8 cellular contexts compared by ENCODE assay signal in genomic region chr3:50237754-50238548, GRCh38. TPM values are rescaled to one million over a fixed set of nuclear protein-coding genes. Genes with fewer than 3 reads are reported as not detected.
DNase-seq lines count a peak whose midpoint lies in the region; ATAC-seq, FAIRE-seq and TF ChIP-seq lines count a peak whose summit lies in the region.

No MANE protein-coding gene starts in this region.

- H3K9ac ChIP-seq in mammary epithelial cell (ENCODE audit: insufficient read depth, low read length) (peak overlapping the region; percentile 88), keratinocyte (ENCODE audit: control insufficient read depth, extremely low read depth, insufficient read depth, low read length) (peak overlapping the region; percentile 88)

- POLR2A ChIA-PET in WTC11 (lab: Charles Lee): interaction anchor here (0.6 to 1.1 kb wide), 2 partner anchors 9 to 30 kb away, joined by 5 read pairs; no protein-coding TSS in a partner anchor

- in situ Hi-C loops in Caki2 (cut with HindIII; ENCODE audit: low pct_unique_long_range_greater_than_20kb, low sequenced_read_pairs): no loop called here
- in situ Hi-C loops in mammary epithelial cell (cut with MboI; ENCODE audit: low sequenced_read_pairs in 2 of 2): no loop called here

- dilution Hi-C loops in mammary epithelial cell (cut with HindIII; ENCODE audit: low sequenced_read_pairs) (no loop called here), keratinocyte (cut with MboI; ENCODE audit: extremely low pct_ligation_motif_present, low sequenced_read_pairs) (no loop called here)

- H3K9me3 ChIP-seq in mammary epithelial cell (replicated peaks; ENCODE audit: insufficient read depth, low read length): no peaks in the 10 kb centered on the region
- no peaks in the 10 kb centered on the region for H3K9me3 ChIP-seq in keratinocyte (ENCODE audit: control insufficient read depth, low read depth, low read length)

- peaks cover 67% of the 10 kb centered on the region for H3K4me1 Mint-ChIP-seq in WTC11

- TF ChIP-seq CTCF in WTC11 (IDR thresholded peaks at IDR 0.05) (no peak), mammary epithelial cell (conservative IDR thresholded peaks at IDR 0.05 in 1 of 2, IDR thresholded peaks at IDR 0.05 in 1 of 2; ENCODE audit: extremely low read depth in 1 of 2, insufficient read depth in 1 of 2, low read depth in 1 of 2, low read length in 2 of 2) (no peak), keratinocyte (optimal IDR thresholded peaks at IDR 0.05 in 1 of 3, IDR thresholded peaks at IDR 0.05 in 1 of 3, conservative IDR thresholded peaks at IDR 0.05 in 1 of 3; ENCODE audit: extremely low read depth in 1 of 3, insufficient read depth in 2 of 3, low read length in 3 of 3) (peak in 1 of 3 experiments; percentile 6)

- H3K4me3 ChIP-seq in mammary epithelial cell (replicated peaks in 1 of 3; ENCODE audit: insufficient read depth in 1 of 3, low read depth in 2 of 3, low read length in 3 of 3) (peak overlapping the region; percentile 72 to 80 (median 79)), keratinocyte (ENCODE audit: control insufficient read depth in 2 of 3, extremely low read depth in 1 of 3, insufficient read depth in 2 of 3, low read depth in 1 of 3, low read length in 3 of 3) (peak overlapping the region; percentile 76 to 98 (median 97))

- no peaks in the 10 kb centered on the region for H3K9me3 Mint-ChIP-seq in WTC11

- intact Hi-C loops in mammary epithelial cell (cut with micrococcal nuclease): loop anchor here (1.0 kb wide), 1 partner anchor 8 kb away; no protein-coding TSS in a partner anchor

- ATAC-seq in GM21528 (IDR thresholded peaks at IDR 0.05; ENCODE audit: low FRiP score, unreplicated experiment) (peak; percentile 38), WTC11 (peak; percentile 1; the same call in 1 of the 2 replicates)

- peaks cover 3% of the 10 kb centered on the region for H3K9me1 ChIP-seq in keratinocyte (ENCODE audit: control insufficient read depth, extremely low read depth, insufficient read depth, low read length)

- BruUV-seq in mammary epithelial cell (replicated peaks; lab: Mats Ljungman, UMichigan): no TSS peak

- H3K27me3 Mint-ChIP-seq in WTC11 (ENCODE audit: low read depth): no peaks in the 10 kb centered on the region

- H3K4me2 ChIP-seq in mammary epithelial cell (ENCODE audit: insufficient read depth, low read depth, low read length) (peak overlapping the region; percentile 80), keratinocyte (ENCODE audit: control insufficient read depth, extremely low read depth, insufficient read depth, low read depth, low read length) (peak overlapping the region; percentile 98)

- 3% methylated on average over 20 of the region's 31 CpGs for WGBS in mammary epithelial cell (ENCODE audit: low coverage, missing lambda C conversion rate)

- H3K4me1 ChIP-seq in mammary epithelial cell (ENCODE audit: insufficient read depth, low read length) (peaks cover 36% of the 10 kb centered on the region), keratinocyte (ENCODE audit: control insufficient read depth, extremely low read depth, insufficient read depth, low read length) (peaks cover 39% of the 10 kb centered on the region)

- H4K20me1 ChIP-seq in mammary epithelial cell (ENCODE audit: insufficient read depth, low read length): no peaks in the 10 kb centered on the region
- peaks cover 14% of the 10 kb centered on the region for H4K20me1 ChIP-seq in keratinocyte (ENCODE audit: control insufficient read depth, extremely low read depth, insufficient read depth, low read length)

- H3K27me3 ChIP-seq in mammary epithelial cell (ENCODE audit: insufficient read depth, low read length): no peaks in the 10 kb centered on the region
- H3K27me3 ChIP-seq in keratinocyte (ENCODE audit: control insufficient read depth, extremely low read depth, insufficient read depth, low read length): no peaks in the 10 kb centered on the region

- H3K79me2 ChIP-seq in mammary epithelial cell (ENCODE audit: insufficient read depth, low read length) (peaks cover 69% of the 10 kb centered on the region), keratinocyte (ENCODE audit: control insufficient read depth, insufficient read depth, low read length) (peaks cover 68% of the 10 kb centered on the region)

- H2AFZ ChIP-seq in mammary epithelial cell (ENCODE audit: low read depth, low read length): peak overlapping the region; percentile 29
- peak overlapping the region; percentile 49 for H2AFZ ChIP-seq in keratinocyte (ENCODE audit: control insufficient read depth, low read length)

- H3K36me3 ChIP-seq in mammary epithelial cell (ENCODE audit: insufficient read depth, low read length): no peaks in the 10 kb centered on the region
- H3K36me3 ChIP-seq in keratinocyte (ENCODE audit: control insufficient read depth in 2 of 2, extremely low read depth in 1 of 2, insufficient read depth in 2 of 2, low read length in 2 of 2): peaks cover 11 to 12% of the 10 kb centered on the region in 2 experiments

- H3K36me3 Mint-ChIP-seq in WTC11: no peaks in the 10 kb centered on the region

- FAIRE-seq in keratinocyte (lab: Jason Lieb, UNC): peak; percentile 69

- peak overlapping the region; percentile 70 for H3K27ac ChIP-seq in mammary epithelial cell (ENCODE audit: insufficient read depth, low read depth, low read length)
- peak overlapping the region; percentile 76 for H3K27ac ChIP-seq in keratinocyte (ENCODE audit: control insufficient read depth, insufficient read depth, low read length)

- CTCF ChIA-PET in WTC11 (lab: Charles Lee): interaction anchor here (0.6 to 6.4 kb wide), 12 partner anchors 9 to 43 kb away, joined by 3 to 88 read pairs (median 4); no protein-coding TSS in a partner anchor
- CTCF ChIA-PET in mammary epithelial cell (lab: Charles Lee; ENCODE audit: low non-redundant PET): no interaction called here

- H3K27ac Mint-ChIP-seq in WTC11: peak overlapping the region; percentile 88

- peak overlapping the region; percentile 97 for H3K4me3 Mint-ChIP-seq in WTC11

- DNase-seq in Caki2 (ENCODE audit: low read depth): peak; percentile 81
- peak; percentile 29 for DNase-seq in NCI-H1105 (lab: John Stamatoyannopoulos, UW)
- peak; percentile 59 for DNase-seq in WTC11 (ENCODE audit: low spot score)
- peak; percentile 88 for DNase-seq in mammary epithelial cell
- no peak for DNase-seq in keratinocyte (ENCODE audit: low read depth, low spot score)
- DNase-seq in stimulated activated CD4-positive, alpha-beta T cell treated with anti-CD3 and anti-CD28 coated beads, Interleukin-15, amount 100 ng/mL, for 1 hour (ENCODE audit: low read depth in 1 of 2, low spot score in 1 of 2): peak; percentile 69 to 79
- DNase-seq in DMS53 (lab: John Stamatoyannopoulos, UW): no peak

RNA-seq across cellular contexts. Expression of gene GNAI2, which starts 1.9 kb away (rescaled TPM):
- total RNA-seq in Caki2 (2014; rRNA removed; shearing (Covaris generic); ENCODE audit: low replicate concordance): 100 and 121 TPM in 2 replicates
- total RNA-seq in WTC11 (2021) (181 to 185 TPM (median 185 TPM) in 3 replicates), mammary epithelial cell (100 to 1,000 TPM; 176 to 235 TPM)
- polyA plus RNA-seq in mammary epithelial cell (511 TPM), keratinocyte (268 to 419 TPM (median 341 TPM) in 3 replicates)
- polyA minus RNA-seq in mammary epithelial cell (320 TPM), keratinocyte (357 to 545 TPM (median 495 TPM) in 3 replicates)
- 90.9 TPM for polyA plus RNA-seq in keratinocyte (2011; ENCODE audit: low read depth)
- 360 and 497 TPM in 2 replicates for polyA plus RNA-seq in keratinocyte (2011; cell fraction: cytosol; rRNA removed)
- polyA plus RNA-seq in keratinocyte (2011; cell fraction: nucleus; rRNA removed): 163 and 215 TPM in 2 replicates
- 96.9 and 241 TPM in 2 replicates for polyA plus RNA-seq in keratinocyte (2012; ENCODE audit: low replicate concordance)
- polyA minus RNA-seq in keratinocyte (2011; cell fraction: cytosol; rRNA and poly(A)+ RNA removed): 236 TPM
- polyA minus RNA-seq in keratinocyte (2011; cell fraction: nucleus; rRNA and poly(A)+ RNA removed): 63.3 and 89.7 TPM in 2 replicates

RNA-seq across cellular contexts. Expression of gene SEMA3B, which starts 31.0 kb away (rescaled TPM):
- total RNA-seq in Caki2 (2014; rRNA removed; shearing (Covaris generic); ENCODE audit: low replicate concordance): 99.9 and 105 TPM in 2 replicates
- total RNA-seq in WTC11 (2021): 7.3 to 9.0 TPM (median 8.7 TPM) in 3 replicates
- 10 to 100 TPM in 1 of 2 donors, 1 to 10 TPM in 1; 4.3 to 15.5 TPM for total RNA-seq in mammary epithelial cell
- 8.4 TPM for polyA plus RNA-seq in mammary epithelial cell
- polyA minus RNA-seq in mammary epithelial cell: 0.31 TPM
- 0.33 to 0.81 TPM (median 0.58 TPM) in 3 replicates for polyA plus RNA-seq in keratinocyte
- polyA plus RNA-seq in keratinocyte (2011; ENCODE audit: low read depth): 1.2 TPM
- 0.23 and 0.26 TPM in 2 replicates for polyA plus RNA-seq in keratinocyte (2011; cell fraction: cytosol; rRNA removed)
- 2.5 and 3.3 TPM in 2 replicates for polyA plus RNA-seq in keratinocyte (2011; cell fraction: nucleus; rRNA removed)
- 0.52 and 0.86 TPM in 2 replicates for polyA plus RNA-seq in keratinocyte (2012; ENCODE audit: low replicate concordance)
- 0.29 to 0.33 TPM (median 0.30 TPM) in 3 replicates for polyA minus RNA-seq in keratinocyte
- polyA minus RNA-seq in keratinocyte (2011; cell fraction: cytosol; rRNA and poly(A)+ RNA removed): 8.8 TPM
- 2.9 and 3.7 TPM in 2 replicates for polyA minus RNA-seq in keratinocyte (2011; cell fraction: nucleus; rRNA and poly(A)+ RNA removed)

RNA-seq across cellular contexts. Expression of gene SLC38A3, which starts 32.9 kb away (rescaled TPM):
- not detected in 2 replicates for total RNA-seq in Caki2 (2014; rRNA removed; shearing (Covaris generic); ENCODE audit: low replicate concordance)
- 0.90 to 1.6 TPM (median 1.3 TPM) in 3 replicates for total RNA-seq in WTC11 (2021)
- total RNA-seq in mammary epithelial cell: under 1 TPM in 1 of 2 donors, not detected in 1; 0.67 TPM
- polyA plus RNA-seq in mammary epithelial cell: 0.06 TPM
- not detected for polyA minus RNA-seq in mammary epithelial cell
- polyA plus RNA-seq in keratinocyte: not detected in 3 replicates
- 0.22 TPM for polyA plus RNA-seq in keratinocyte (2011; ENCODE audit: low read depth)
- 0.02 and 0.12 TPM in 2 replicates for polyA plus RNA-seq in keratinocyte (2011; cell fraction: cytosol; rRNA removed)
- polyA plus RNA-seq in keratinocyte (2011; cell fraction: nucleus; rRNA removed): 0.12 and 0.36 TPM in 2 replicates
- polyA plus RNA-seq in keratinocyte (2012; ENCODE audit: low replicate concordance): 0.39 TPM in 1 of 2 replicates, not detected in the other
- polyA minus RNA-seq in keratinocyte: not detected in 3 replicates
- not detected for polyA minus RNA-seq in keratinocyte (2011; cell fraction: cytosol; rRNA and poly(A)+ RNA removed)
- polyA minus RNA-seq in keratinocyte (2011; cell fraction: nucleus; rRNA and poly(A)+ RNA removed): 0.32 TPM in 1 of 2 replicates, not detected in the other

RNA-seq across cellular contexts. Expression of gene LSMEM2, which starts 40.9 kb away (rescaled TPM):
- not detected in 2 replicates for total RNA-seq in Caki2 (2014; rRNA removed; shearing (Covaris generic); ENCODE audit: low replicate concordance)
- total RNA-seq in WTC11 (2021) (0.41 to 0.60 TPM (median 0.57 TPM) in 3 replicates), mammary epithelial cell (under 1 TPM in 1 of 2 donors, not detected in 1; 0.19 TPM)
- polyA plus RNA-seq in mammary epithelial cell (0.05 TPM), keratinocyte (not detected in 3 replicates)
- polyA minus RNA-seq in mammary epithelial cell (not detected), keratinocyte (not detected in 3 replicates)
- not detected for polyA plus RNA-seq in keratinocyte (2011; ENCODE audit: low read depth)
- not detected in 2 replicates for polyA plus RNA-seq in keratinocyte (2011; cell fraction: cytosol; rRNA removed)
- 0.17 TPM in 1 of 2 replicates, not detected in the other for polyA plus RNA-seq in keratinocyte (2011; cell fraction: nucleus; rRNA removed)
- polyA plus RNA-seq in keratinocyte (2012; ENCODE audit: low replicate concordance): not detected in 2 replicates
- polyA minus RNA-seq in keratinocyte (2011; cell fraction: cytosol; rRNA and poly(A)+ RNA removed): not detected
- not detected in 2 replicates for polyA minus RNA-seq in keratinocyte (2011; cell fraction: nucleus; rRNA and poly(A)+ RNA removed)

RNA-seq across cellular contexts. Expression of gene GNAT1, which starts 46.5 kb away (rescaled TPM):
- not detected in 2 replicates for total RNA-seq in Caki2 (2014; rRNA removed; shearing (Covaris generic); ENCODE audit: low replicate concordance)
- total RNA-seq in WTC11 (2021) (0.13 to 0.39 TPM (median 0.14 TPM) in 3 replicates), mammary epithelial cell (1 to 10 TPM in 1 of 2 donors, under 1 TPM in 1; 0.17 to 1.8 TPM)
- polyA plus RNA-seq in mammary epithelial cell (0.05 TPM), keratinocyte (0.05 to 0.12 TPM in 2 of 3 replicates, not detected in the other)
- polyA minus RNA-seq in mammary epithelial cell (not detected), keratinocyte (0.13 to 0.86 TPM in 2 of 3 replicates, not detected in the other)
- polyA plus RNA-seq in keratinocyte (2011; ENCODE audit: low read depth): not detected
- polyA plus RNA-seq in keratinocyte (2011; cell fraction: cytosol; rRNA removed): not detected in 2 replicates
- 0.40 and 0.56 TPM in 2 replicates for polyA plus RNA-seq in keratinocyte (2011; cell fraction: nucleus; rRNA removed)
- not detected in 2 replicates for polyA plus RNA-seq in keratinocyte (2012; ENCODE audit: low replicate concordance)
- polyA minus RNA-seq in keratinocyte (2011; cell fraction: cytosol; rRNA and poly(A)+ RNA removed): not detected
- polyA minus RNA-seq in keratinocyte (2011; cell fraction: nucleus; rRNA and poly(A)+ RNA removed): 0.32 and 0.47 TPM in 2 replicates

Comparison
In these comparisons a context has a peak if more than half of its experiments do, and no peak if none do; other contexts are left out.
1. DNase-seq: peak in Caki2 (single experiment), NCI-H1105 (single experiment), WTC11 (single experiment), mammary epithelial cell (single experiment) and stimulated activated CD4-positive, alpha-beta T cell treated with anti-CD3 and anti-CD28 coated beads, Interleukin-15, amount 100 ng/mL, for 1 hour (2 of 2); none in keratinocyte (single experiment) and DMS53 (single experiment).